ENCODE assay signal across 10 cellular contexts in genomic region chr4:112889619-112890294, GRCh38.
DNase-seq lines count a peak whose midpoint lies in the region; ATAC-seq and TF ChIP-seq lines count a peak whose summit lies in the region.
"Had no signal": no experiment of that assay in that cellular context is flagged by ENCODE, and none has a peak within 500 bp of the region (broad histone marks: within the 10 kb centered on the region; RNA-seq: fewer than 3 reads in every experiment).

No MANE protein-coding gene starts in this region.

- TF ChIP-seq CTCF in AG04449 (IDR thresholded peaks at IDR 0.05; ENCODE audit: insufficient read depth, low read length, missing control alignments) (no peak), ascending aorta (IDR thresholded peaks at IDR 0.05) (no peak), Caco-2 (IDR thresholded peaks at IDR 0.05; ENCODE audit: insufficient read depth in 1 of 2, low read depth in 1 of 2, low read length in 1 of 2, severe bottlenecking in 1 of 2, unreplicated experiment in 1 of 2) (no peak)

- H3K36me3 Mint-ChIP-seq in Caco-2 (ENCODE audit: insufficient read depth, unreplicated experiment) = no peaks in the 10 kb centered on the region

- no peaks in the 10 kb centered on the region for H3K9me3 Mint-ChIP-seq in Caco-2 (ENCODE audit: unreplicated experiment)

- intact Hi-C loops in ascending aorta (cut with DNase I) = no loop called here
- intact Hi-C loops in Caco-2 (cut with micrococcal nuclease; ENCODE audit: unreplicated experiment) = no loop called here

- no peaks in the 10 kb centered on the region for H3K27me3 ChIP-seq in ascending aorta
- no peaks in the 10 kb centered on the region for H3K27me3 ChIP-seq in Caco-2 (replicated peaks; ENCODE audit: control insufficient read depth, insufficient read depth, low read length)

- H3K27ac ChIP-seq in ascending aorta = peak overlapping the region; percentile 15 to 18

- H3K4me3 Mint-ChIP-seq in Caco-2 (ENCODE audit: unreplicated experiment) = no peak overlapping the region

- H3K27ac Mint-ChIP-seq in Caco-2 (ENCODE audit: unreplicated experiment) = no peak overlapping the region

- ATAC-seq in HG02852 (IDR thresholded peaks at IDR 0.05; ENCODE audit: unreplicated experiment) = no peak

- no TSS peak for BruUV-seq in Caco-2 (replicated peaks; lab: Mats Ljungman, UMichigan)

- H3K4me3 ChIP-seq in AG04449 (ENCODE audit: low read depth, low read length) (peak overlapping the region; percentile 9; the same call in 1 of the 2 replicates), ascending aorta (peak overlapping the region; percentile 35 to 50), Caco-2 (ENCODE audit: low read depth, low read length) (no peak overlapping the region)

- H3K27me3 Mint-ChIP-seq in Caco-2 (ENCODE audit: insufficient read depth, unreplicated experiment) = no peaks in the 10 kb centered on the region

- POLR2A ChIA-PET in AG04449 (lab: Yijun Ruan, JAX) (no interaction called here), Caco-2 (lab: Charles Lee) (no interaction called here)

- H3K4me1 ChIP-seq in ascending aorta (no peaks in the 10 kb centered on the region), Caco-2 (peaks cover 6% of the 10 kb centered on the region)

- no peaks in the 10 kb centered on the region for H3K4me1 Mint-ChIP-seq in Caco-2 (ENCODE audit: low read depth, unreplicated experiment)

- peak; percentile 52 for DNase-seq in AG04449 (ENCODE audit: low read depth, low spot score)
- peak; percentile 58 for DNase-seq in HCEC 1CT
- no peak for DNase-seq in ascending aorta (ENCODE audit: low spot score in 2 of 2)
- peak; percentile 64 for DNase-seq in medulla oblongata (ENCODE audit: extremely low spot score)
- no peak for DNase-seq in Caco-2
- DNase-seq in activated CD4-positive, alpha-beta T cell treated with anti-CD3 and anti-CD28 coated beads for 48 hours = no peak
- DNase-seq in activated naive CD4-positive, alpha-beta T cell (lab: John Stamatoyannopoulos, UW) = no peak
- DNase-seq: Calu3; effector CD4-positive, alpha-beta T cell had no signal

- H3K36me3 ChIP-seq in ascending aorta (no peaks in the 10 kb centered on the region), Caco-2 (ENCODE audit: control insufficient read depth, insufficient read depth, low read length) (no peaks in the 10 kb centered on the region)

- no peaks in the 10 kb centered on the region for H3K9me3 ChIP-seq in ascending aorta
- H3K9me3 ChIP-seq in Caco-2 = no peaks in the 10 kb centered on the region

- CTCF ChIA-PET in AG04449 (lab: Yijun Ruan, JAX) = no interaction called here
- CTCF ChIA-PET in Caco-2 (lab: Charles Lee) = no interaction called here

Comparison
In these comparisons a context has a peak if more than half of its experiments do, and no peak if none do; other contexts are left out.
1. DNase-seq: peak in AG04449 (single experiment), HCEC 1CT (single experiment) and medulla oblongata (single experiment); none in ascending aorta (0 of 2), Caco-2 (0 of 2), activated CD4-positive, alpha-beta T cell treated with anti-CD3 and anti-CD28 coated beads for 48 hours (single experiment) and activated naive CD4-positive, alpha-beta T cell (0 of 4).